Comparison of ENCODE assay signal across 6 cellular contexts in genomic region chr14:103109789-103110415, GRCh38. TPM values are rescaled to one million over a fixed set of nuclear protein-coding genes. Genes with fewer than 3 reads are reported as not detected.
DNase-seq lines count a peak whose midpoint lies in the region; ATAC-seq, FAIRE-seq and TF ChIP-seq lines count a peak whose summit lies in the region.

No MANE protein-coding gene starts in this region.

- intact Hi-C loops in psoas muscle (cut with DNase I), result loop anchor here in 1 of 2 donors (5.0 kb wide), 1 partner anchor 77 kb away; no protein-coding TSS in a partner anchor

- H3K4me1 ChIP-seq in duodenal mucosa (ENCODE audit: control insufficient read depth in 1 of 2, insufficient read depth in 2 of 2, low read length in 2 of 2) (peaks cover 47 to 51% of the 10 kb centered on the region in 2 donors), psoas muscle (peaks cover 39% of the 10 kb centered on the region)

- H3K4me3 ChIP-seq in duodenal mucosa (ENCODE audit: low read depth in 1 of 2, low read length in 2 of 2) (no peak overlapping the region), psoas muscle (peak overlapping the region; percentile 44)

- no peaks in the 10 kb centered on the region for H3K9me3 ChIP-seq in duodenal mucosa (ENCODE audit: control insufficient read depth in 1 of 2, low read length in 2 of 2)
- no peaks in the 10 kb centered on the region for H3K9me3 ChIP-seq in psoas muscle

- no peak overlapping the region for H3K9ac ChIP-seq in duodenal mucosa (ENCODE audit: low read depth in 1 of 2, low read length in 2 of 2)

- no peak for TF ChIP-seq CTCF in psoas muscle (IDR thresholded peaks at IDR 0.05)
- TF ChIP-seq CTCF in GM10266 (IDR thresholded peaks at IDR 0.05; ENCODE audit: control insufficient read depth, insufficient read depth, low read depth, missing control alignments), result no peak

- 14 to 28% (median 17%) methylated on average over 27 of the region's 27 CpGs for WGBS in psoas muscle, 3 donors

- H3K27ac ChIP-seq in duodenal mucosa (ENCODE audit: low read depth, low read length) (peak overlapping the region; percentile 63), psoas muscle (peak overlapping the region; percentile 89)

- H3K27me3 ChIP-seq in duodenal mucosa (ENCODE audit: control insufficient read depth in 1 of 2, insufficient read depth in 2 of 2, low read length in 2 of 2), result no peaks in the 10 kb centered on the region
- H3K27me3 ChIP-seq in psoas muscle (ENCODE audit: insufficient read depth in 3 of 3, low read length in 2 of 3), result no peaks in the 10 kb centered on the region

- ATAC-seq in psoas muscle, result peak; percentile 72 to 85 (median 80)

- DNase-seq in HS-5 (ENCODE audit: low read depth) (peak; percentile 64), psoas muscle (peak; percentile 78 to 82), GM10266 (ENCODE audit: extremely low spot score) (no peak), frontal cortex (ENCODE audit: low spot score in 2 of 2) (no peak), SK-N-DZ (ENCODE audit: low spot score) (no peak)

- H3K36me3 ChIP-seq in duodenal mucosa (ENCODE audit: control insufficient read depth in 1 of 2, insufficient read depth in 2 of 2, low read length in 2 of 2) (no peaks in the 10 kb centered on the region), psoas muscle (ENCODE audit: insufficient read depth in 1 of 2, low read depth in 1 of 2) (no peaks in the 10 kb centered on the region)

- FAIRE-seq in frontal cortex (lab: Jason Lieb, UNC), result no peak

RNA-seq across cellular contexts. Expression of gene TNFAIP2, which starts 13.4 kb away (rescaled TPM):
- 100 to 1,000 TPM in 1 of 4 donors, 10 to 100 TPM in 3; 25.7 to 146 (median 39.1) TPM for total RNA-seq in psoas muscle
- polyA plus RNA-seq in psoas muscle, result 10 to 100 TPM; 32.2 to 97.4 (median 52.3) TPM
- total RNA-seq in frontal cortex, result 11.8 TPM
- polyA plus RNA-seq in SK-N-DZ (2014; cell fraction: cytosol; rRNA removed), result 0.54 and 0.62 TPM in 2 replicates
- polyA plus RNA-seq in SK-N-DZ (2014; cell fraction: nucleus; rRNA removed), result 1.8 and 1.9 TPM in 2 replicates

RNA-seq across cellular contexts. Expression of gene EXOC3L4, which starts 15.4 kb away (rescaled TPM):
- total RNA-seq in psoas muscle (under 1 TPM in 2 of 4 donors, not detected in 2; 0.23 to 0.30 TPM), frontal cortex (0.82 TPM)
- under 1 TPM in 2 of 3 donors, not detected in 1; 0.12 to 0.33 TPM for polyA plus RNA-seq in psoas muscle
- polyA plus RNA-seq in SK-N-DZ (2014; cell fraction: cytosol; rRNA removed), result not detected in 2 replicates
- polyA plus RNA-seq in SK-N-DZ (2014; cell fraction: nucleus; rRNA removed), result not detected in 2 replicates

RNA-seq across cellular contexts. Expression of gene LBHD2, which starts 25.9 kb away (rescaled TPM):
- total RNA-seq in psoas muscle (not detected), frontal cortex (not detected)
- not detected for polyA plus RNA-seq in psoas muscle
- polyA plus RNA-seq in SK-N-DZ (2014; cell fraction: cytosol; rRNA removed), result not detected in 2 replicates
- polyA plus RNA-seq in SK-N-DZ (2014; cell fraction: nucleus; rRNA removed), result not detected in 2 replicates

RNA-seq across cellular contexts. Expression of gene CDC42BPB, which starts 52.6 kb away (rescaled TPM):
- total RNA-seq in psoas muscle, result 10 to 100 TPM; 34.2 to 57.4 (median 40.1) TPM
- 10 to 100 TPM; 20.2 to 43.8 (median 39.6) TPM for polyA plus RNA-seq in psoas muscle
- total RNA-seq in frontal cortex, result 64.0 TPM
- 21.7 and 24.8 TPM in 2 replicates for polyA plus RNA-seq in SK-N-DZ (2014; cell fraction: cytosol; rRNA removed)
- 31.2 and 51.5 TPM in 2 replicates for polyA plus RNA-seq in SK-N-DZ (2014; cell fraction: nucleus; rRNA removed)

Comparison
In these comparisons a context has a peak if more than half of its experiments do, and no peak if none do; other contexts are left out.
1. DNase-seq: peak in HS-5 (single experiment) and psoas muscle (2 of 2); none in GM10266 (single experiment), frontal cortex (0 of 2) and SK-N-DZ (single experiment).